ENCODE assay signal across 8 cellular contexts in genomic region chr10:102583435-102584417, GRCh38.
DNase-seq lines count a peak whose midpoint lies in the region; ATAC-seq and TF ChIP-seq lines count a peak whose summit lies in the region.

No MANE protein-coding gene starts in this region.

- intact Hi-C loops in lower leg skin (cut with DNase I; ENCODE audit: low total_unique reads): loop anchor here (2.0 to 10.0 kb wide), 2 partner anchors 81 to 189 kb away; partner anchors contain the start of genes ACTR1A, NFKB2 and SUFU

- peak; percentile 75 for ATAC-seq in HG03280 (IDR thresholded peaks at IDR 0.05; ENCODE audit: unreplicated experiment)
- no peak for ATAC-seq in GM21786 (IDR thresholded peaks at IDR 0.05; ENCODE audit: unreplicated experiment)

- H3K4me3 ChIP-seq in lower leg skin (ENCODE audit: low read depth, poor library complexity, severe bottlenecking): no peak overlapping the region

- TF ChIP-seq CTCF in GM12801 (IDR thresholded peaks at IDR 0.05; ENCODE audit: extremely low read depth, insufficient read length) (peak; percentile 52), lower leg skin (IDR thresholded peaks at IDR 0.05) (peak in 1 of 3 donors; percentile 59)

- TF ChIP-seq POLR2A in lower leg skin (IDR thresholded peaks at IDR 0.05): no peak

- WGBS in lower leg skin, 2 donors: 35 to 38% methylated on average over 11 of the region's 11 CpGs

- peak; percentile 76 for DNase-seq in NCI-H748 (lab: John Stamatoyannopoulos, UW; ENCODE audit: unreplicated experiment)
- DNase-seq in activated CD4-positive, alpha-beta T cell treated with anti-CD3 and anti-CD28 coated beads, Interleukin-2, amount 50 U/mL, for 24 hours (ENCODE audit: low read depth in 1 of 2, low spot score in 1 of 2): peak; percentile 63 to 79
- peak; percentile 96 for DNase-seq in dermis blood vessel endothelial cell
- peak; percentile 84 to 96 for DNase-seq in lower leg skin (ENCODE audit: low spot score in 2 of 2)
- DNase-seq in stimulated activated CD4-positive, alpha-beta T cell treated with anti-CD3 and anti-CD28 coated beads, TNF-alpha, amount 100 ng/mL, for 4 hours (ENCODE audit: low read depth in 3 of 3): peak; percentile 56 to 69 (median 66)
